25 cellular contexts compared by ENCODE assay signal in genomic region chr2:110796724-110797301, GRCh38.
DNase-seq lines count a peak whose midpoint lies in the region; ATAC-seq and TF ChIP-seq lines count a peak whose summit lies in the region.
"Had no signal": no experiment of that assay in that cellular context is flagged by ENCODE, and none has a peak within 500 bp of the region (broad histone marks: within the 10 kb centered on the region; RNA-seq: fewer than 3 reads in every experiment).

No MANE protein-coding gene starts in this region.

- H3K36me3 ChIP-seq in hepatocyte (replicated peaks; ENCODE audit: insufficient read depth, low read depth) (no peaks in the 10 kb centered on the region), prostate gland (no peaks in the 10 kb centered on the region), smooth muscle cell (ENCODE audit: low read depth) (no peaks in the 10 kb centered on the region)
- H3K36me3 ChIP-seq: BE2C had no signal

- no peaks in the 10 kb centered on the region for H3K9me2 ChIP-seq in hepatocyte (replicated peaks; ENCODE audit: insufficient read depth)
- H3K9me2 ChIP-seq: SK-N-SH had no signal

- 64% methylated on average over 7 of the region's 7 CpGs for WGBS in hepatocyte (ENCODE audit: low lambda C conversion rate, missing lambda C conversion rate)
- 34% methylated on average over 7 of the region's 7 CpGs for WGBS in prostate gland
- WGBS in smooth muscle cell (ENCODE audit: low lambda C conversion rate), result 79% methylated on average over 7 of the region's 7 CpGs

- H3K4me2 ChIP-seq in hepatocyte (peak overlapping the region; percentile 32), smooth muscle cell (no peak overlapping the region)
- H3K4me2 ChIP-seq: SK-N-SH had no signal

- H3K27ac ChIP-seq in C4-2B (peak overlapping the region; percentile 68), VCaP (peak overlapping the region; percentile 71), hepatocyte (no peak overlapping the region), prostate gland (peak overlapping the region; percentile 21 to 42), smooth muscle cell (ENCODE audit: low read depth) (no peak overlapping the region)

- H3K4me3 ChIP-seq in hepatocyte (no peak overlapping the region), prostate gland (no peak overlapping the region), smooth muscle cell (no peak overlapping the region)

- ATAC-seq in left colon, result no peak
- ATAC-seq: PC-3 had no signal

- no peaks in the 10 kb centered on the region for H3K79me2 ChIP-seq in hepatocyte
- no peaks in the 10 kb centered on the region for H3K79me2 ChIP-seq in smooth muscle cell (ENCODE audit: low read depth)

- intact Hi-C loops in prostate gland (cut with DNase I) (no loop called here), left colon (cut with DNase I, micrococcal nuclease) (no loop called here)

- TF ChIP-seq CTCF in C4-2B (conservative IDR thresholded peaks at IDR 0.05) (no peak; the same call in 1 of the 2 replicates), VCaP (conservative IDR thresholded peaks at IDR 0.05) (no peak; the same call in 1 of the 2 replicates), hepatocyte (IDR thresholded peaks at IDR 0.05; ENCODE audit: poor library complexity) (no peak), prostate gland (IDR thresholded peaks at IDR 0.05) (peak in 1 of 4 experiments; percentile 45), smooth muscle cell (IDR thresholded peaks at IDR 0.05; ENCODE audit: borderline replicate concordance, insufficient read depth, poor library complexity, severe bottlenecking) (no peak)

- TF ChIP-seq POLR2A in prostate gland (IDR thresholded peaks at IDR 0.05), result no peak

- H2AFZ ChIP-seq in hepatocyte, result no peak overlapping the region
- H2AFZ ChIP-seq in smooth muscle cell (ENCODE audit: low read depth), result no peak overlapping the region

- H3K9ac ChIP-seq in smooth muscle cell (ENCODE audit: low read depth), result no peak overlapping the region
- H3K9ac ChIP-seq: SK-N-SH had no signal

- DNase-seq in hepatocyte (ENCODE audit: low spot score) (no peak), prostate gland (ENCODE audit: low spot score) (peak; percentile 68), left colon (no peak), NCI-H1417 treated with DMSO at 0.1 percent for 48 hours (lab: John Stamatoyannopoulos, UW) (no peak), smooth muscle cell (lab: John Stamatoyannopoulos, UW; ENCODE audit: unreplicated experiment) (no peak)
- no peak for DNase-seq in stimulated activated CD4-positive, alpha-beta T cell treated with anti-CD3 and anti-CD28 coated beads, Interleukin-4, amount 100 ng/mL, for 1 hour
- DNase-seq: 8988T; ACHN; BE2C; CD4-positive, CD25-positive, alpha-beta regulatory T cell; DMS153; DND-41; HFFc6; KBM-7; NCI-H1092; NCI-H1436; NCI-H1930; NCI-H2107; NCI-H446 treated with DMSO at 0.1 percent for 48 hours; NCI-H82; NK-92 treated with Interleukin-12 subunit alpha and Interleukin-12 subunit beta, amount 100 ng/mL, for 24 hours; PC-3; SK-N-SH had no signal

- peaks cover 13% of the 10 kb centered on the region for H3K27me3 ChIP-seq in hepatocyte
- no peaks in the 10 kb centered on the region for H3K27me3 ChIP-seq in prostate gland (replicated peaks; ENCODE audit: insufficient read depth)
- H3K27me3 ChIP-seq in smooth muscle cell (ENCODE audit: low read depth), result peaks cover 53% of the 10 kb centered on the region
- H3K27me3 ChIP-seq: BE2C had no signal

- no peaks in the 10 kb centered on the region for H3F3A ChIP-seq in smooth muscle cell (ENCODE audit: low read depth)

- H4K20me1 ChIP-seq in hepatocyte (ENCODE audit: insufficient read depth, poor library complexity, severe bottlenecking) (no peaks in the 10 kb centered on the region), smooth muscle cell (ENCODE audit: low read depth) (no peaks in the 10 kb centered on the region)

- H3K9me3 ChIP-seq in hepatocyte (ENCODE audit: low read depth) (no peaks in the 10 kb centered on the region), prostate gland (no peaks in the 10 kb centered on the region), smooth muscle cell (replicated peaks; ENCODE audit: low read depth) (no peaks in the 10 kb centered on the region)
- H3K9me3 ChIP-seq: BE2C, SK-N-SH had no signal

- H3K4me1 ChIP-seq in hepatocyte (ENCODE audit: insufficient read depth) (no peaks in the 10 kb centered on the region), prostate gland (replicated peaks) (peaks cover 6% of the 10 kb centered on the region), smooth muscle cell (ENCODE audit: low read depth) (no peaks in the 10 kb centered on the region)
- H3K4me1 ChIP-seq: BE2C had no signal

Comparison
In these comparisons a context has a peak if more than half of its experiments do, and no peak if none do; other contexts are left out.
1. H3K27ac ChIP-seq: peak in C4-2B (single experiment), VCaP (single experiment) and prostate gland (2 of 2); none in hepatocyte (single experiment) and smooth muscle cell (single experiment).